ENCODE assay signal across 31 cellular contexts in the genomic region with DNA sequence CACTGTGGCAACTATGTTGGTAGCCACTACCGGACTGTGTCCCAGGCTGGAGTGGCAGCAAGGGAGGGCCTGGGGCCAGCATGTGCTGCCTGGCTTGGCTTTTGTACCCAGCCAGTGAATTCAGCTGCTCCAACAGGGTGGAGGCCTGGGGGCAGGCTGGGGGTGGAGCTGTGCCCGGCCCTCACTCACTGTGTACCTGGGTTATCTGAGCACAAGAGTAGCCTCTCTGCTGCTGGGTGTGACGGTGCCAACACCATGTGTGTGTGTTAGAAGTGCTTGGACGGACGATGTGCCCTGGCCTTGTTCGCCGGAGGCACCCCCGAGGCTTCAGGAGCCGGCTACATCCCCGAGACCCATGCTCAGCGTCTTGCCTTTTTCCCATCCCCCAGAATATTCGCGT. TPM values are rescaled to one million over a fixed set of nuclear protein-coding genes. Genes with fewer than 3 reads are reported as not detected.
"Had no signal": no experiment of that assay in that cellular context is flagged by ENCODE, and none has a peak within 500 bp of the region (broad histone marks: within the 10 kb centered on the region; RNA-seq: fewer than 3 reads in every experiment).

No MANE protein-coding gene starts in this region.

- H3K27ac ChIP-seq: brain microvascular endothelial cell, epithelial cell of prostate, esophagus squamous epithelium, skin epidermis, thyroid gland, upper lobe of left lung, vagina, VCaP had no signal

- H3K36me3 ChIP-seq: brain microvascular endothelial cell, esophagus squamous epithelium, thyroid gland, upper lobe of left lung, vagina had no signal

- ATAC-seq: activated CD8-positive, alpha-beta T cell treated with anti-CD3 and anti-CD28 coated beads for 36 hours; activated T-cell treated with anti-CD3 and anti-CD28 coated beads, Interleukin-2, amount 50 U/mL, for 4 hours; activated T-helper 17 cell treated with anti-CD3 and anti-CD28 coated beads, Interleukin-2, amount 50 U/mL, for 72 hours; naive thymus-derived CD8-positive, alpha-beta T cell; sciatic nerve; stimulated activated effector memory CD8-positive, alpha-beta T cell treated with anti-CD3 and anti-CD28 coated beads, Interleukin-12 subunit alpha, Interleukin-12 subunit beta, amount 100 ng/mL, for 72 hours; stimulated activated naive CD8-positive, alpha-beta T cell treated with anti-CD3 and anti-CD28 coated beads, Interleukin-15, amount 100 ng/mL, for 72 hours had no signal

- H3K4me3 Mint-ChIP-seq: activated CD8-positive, alpha-beta T cell treated with anti-CD3 and anti-CD28 coated beads for 36 hours; activated T-cell treated with anti-CD3 and anti-CD28 coated beads, Interleukin-2, amount 50 U/mL, for 4 hours; activated T-helper 17 cell treated with anti-CD3 and anti-CD28 coated beads, Interleukin-2, amount 50 U/mL, for 72 hours; memory B cell; naive thymus-derived CD8-positive, alpha-beta T cell; neural crest cell; stimulated activated effector memory CD8-positive, alpha-beta T cell treated with anti-CD3 and anti-CD28 coated beads, Interleukin-12 subunit alpha, Interleukin-12 subunit beta, amount 100 ng/mL, for 72 hours; T-helper 1 cell treated with Interleukin-12 subunit alpha and Interleukin-12 subunit beta and Interleukin-4 antibody, amounts not matched to agents 30 μg/mL and 1 μg/mL, for 36 hours had no signal

- H3K4me1 Mint-ChIP-seq: activated T-helper 17 cell treated with anti-CD3 and anti-CD28 coated beads, Interleukin-2, amount 50 U/mL, for 72 hours had no signal

- DNase-seq: activated CD4-positive, alpha-beta T cell treated with anti-CD3 and anti-CD28 coated beads, Interleukin-2, amount 50 U/mL, for 1 hour; activated CD8-positive, alpha-beta T cell treated with anti-CD3 and anti-CD28 coated beads for 36 hours; activated gamma-delta T cell treated with Interleukin-2 at 50 U/mL for 16 hours; activated naive CD4-positive, alpha-beta T cell treated with anti-CD3 and anti-CD28 coated beads, Interleukin-2, amount 50 U/mL, for 16 hours; activated T-cell treated with anti-CD3 and anti-CD28 coated beads, Interleukin-2, amount 50 U/mL, for 4 hours; amniotic stem cell; brain microvascular endothelial cell; central memory CD4-positive, alpha-beta T cell; dermis blood vessel endothelial cell; effector CD4-positive, alpha-beta T cell; esophagus squamous epithelium; foreskin melanocyte; naive thymus-derived CD8-positive, alpha-beta T cell; stimulated activated CD4-positive, alpha-beta T cell treated with anti-CD3 and anti-CD28 coated beads, Interleukin-4, amount 100 ng/mL, for 24 hours; stimulated activated naive CD8-positive, alpha-beta T cell treated with anti-CD3 and anti-CD28 coated beads, Interleukin-15, amount 100 ng/mL, for 72 hours; SW 1271; T-helper 9 cell; thyroid gland had no signal

- H3K9me3 Mint-ChIP-seq: activated CD8-positive, alpha-beta T cell treated with anti-CD3 and anti-CD28 coated beads for 36 hours; activated T-cell treated with anti-CD3 and anti-CD28 coated beads, Interleukin-2, amount 50 U/mL, for 4 hours; activated T-helper 17 cell treated with anti-CD3 and anti-CD28 coated beads, Interleukin-2, amount 50 U/mL, for 72 hours; memory B cell; naive thymus-derived CD8-positive, alpha-beta T cell; neural crest cell; stimulated activated effector memory CD8-positive, alpha-beta T cell treated with anti-CD3 and anti-CD28 coated beads, Interleukin-12 subunit alpha, Interleukin-12 subunit beta, amount 100 ng/mL, for 72 hours; stimulated activated naive CD8-positive, alpha-beta T cell treated with anti-CD3 and anti-CD28 coated beads, Interleukin-15, amount 100 ng/mL, for 72 hours; T-helper 1 cell treated with Interleukin-12 subunit alpha and Interleukin-12 subunit beta and Interleukin-4 antibody, amounts not matched to agents 30 μg/mL and 1 μg/mL, for 36 hours had no signal

- H3K27me3 ChIP-seq: brain microvascular endothelial cell, thyroid gland, upper lobe of left lung, vagina had no signal

- H3K27me3 Mint-ChIP-seq: activated CD8-positive, alpha-beta T cell treated with anti-CD3 and anti-CD28 coated beads for 36 hours; activated T-helper 17 cell treated with anti-CD3 and anti-CD28 coated beads, Interleukin-2, amount 50 U/mL, for 72 hours; memory B cell; naive thymus-derived CD8-positive, alpha-beta T cell; stimulated activated naive CD8-positive, alpha-beta T cell treated with anti-CD3 and anti-CD28 coated beads, Interleukin-15, amount 100 ng/mL, for 72 hours had no signal

- H3K9me3 ChIP-seq: esophagus squamous epithelium, thyroid gland, upper lobe of left lung, vagina had no signal

- H3K4me3 ChIP-seq: esophagus squamous epithelium, skin epidermis, thyroid gland, upper lobe of left lung, vagina had no signal

- H3K4me1 ChIP-seq: esophagus squamous epithelium, thyroid gland, upper lobe of left lung, vagina had no signal

- H3K27ac Mint-ChIP-seq: activated CD8-positive, alpha-beta T cell treated with anti-CD3 and anti-CD28 coated beads for 36 hours; memory B cell; stimulated activated effector memory CD8-positive, alpha-beta T cell treated with anti-CD3 and anti-CD28 coated beads, Interleukin-12 subunit alpha, Interleukin-12 subunit beta, amount 100 ng/mL, for 72 hours; T-helper 1 cell treated with Interleukin-12 subunit alpha and Interleukin-12 subunit beta and Interleukin-4 antibody, amounts not matched to agents 30 μg/mL and 1 μg/mL, for 36 hours had no signal

- H3K36me3 Mint-ChIP-seq: memory B cell; naive thymus-derived CD8-positive, alpha-beta T cell; stimulated activated effector memory CD8-positive, alpha-beta T cell treated with anti-CD3 and anti-CD28 coated beads, Interleukin-12 subunit alpha, Interleukin-12 subunit beta, amount 100 ng/mL, for 72 hours had no signal

RNA-seq across cellular contexts. Expression of gene EFCAB8, which starts 49.2 kb away (rescaled TPM):
- total RNA-seq: glomerular endothelial cell, lower leg skin, vagina had no signal
- polyA plus RNA-seq: naive thymus-derived CD8-positive, alpha-beta T cell had no signal
